ENCODE assay signal across 1 cellular context in genomic region chr16:50441758-50442157, GRCh38.
TF ChIP-seq lines count a peak whose summit lies in the region.

No MANE protein-coding gene starts in this region.

TF ChIP-seq in GM23338, 12 proteins besides CTCF, POLR2A, EP300 and RAD21 (continued from another document):
- TF ChIP-seq ZNF462 (CRISPR knock-in tag; IDR thresholded peaks at IDR 0.05): no peak
- TF ChIP-seq REST (IDR thresholded peaks at IDR 0.05; ENCODE audit: unreplicated experiment): no peak
- TF ChIP-seq ZNF114 (CRISPR knock-in tag; IDR thresholded peaks at IDR 0.05): no peak
- TF ChIP-seq CREB1 (CRISPR knock-in tag; IDR thresholded peaks at IDR 0.05; ENCODE audit: low read depth): no peak
- no peak for TF ChIP-seq JUNB (IDR thresholded peaks at IDR 0.05; ENCODE audit: unreplicated experiment)
- no peak for TF ChIP-seq NANOG (IDR thresholded peaks at IDR 0.05; ENCODE audit: borderline replicate concordance)
- no peak for TF ChIP-seq EZH2phosphoT487 (IDR thresholded peaks at IDR 0.05; ENCODE audit: unreplicated experiment)
